In genomic region chr2:196725218-196725617, GRCh38 we compare ENCODE assay signal across 22 cellular contexts.
"Had no signal": no experiment of that assay in that cellular context is flagged by ENCODE, and none has a peak within 500 bp of the region (broad histone marks: within the 10 kb centered on the region; RNA-seq: fewer than 3 reads in every experiment).

No MANE protein-coding gene starts in this region.

- H3K4me2 ChIP-seq: KMS-11 had no signal

- H3K27me3 ChIP-seq: breast epithelium, MG63, SJCRH30 had no signal

- H3K9ac ChIP-seq: KMS-11 had no signal

- H3K27ac ChIP-seq: breast epithelium, KMS-11, SJCRH30 had no signal

- H3K9me3 ChIP-seq: breast epithelium, MG63, SJCRH30 had no signal

- H3K36me3 ChIP-seq: breast epithelium had no signal

- H3K4me3 ChIP-seq: breast epithelium, MG63, SJCRH30 had no signal

- ATAC-seq: Right ventricle myocardium inferior had no signal

- DNase-seq: activated B cell treated with CpG ODN at 0.5 μM for 24 hours; activated CD4-positive, alpha-beta T cell treated with anti-CD3 and anti-CD28 coated beads for 1 hour; activated CD4-positive, alpha-beta T cell treated with anti-CD3 and anti-CD28 coated beads, Interleukin-2, amount 50 U/mL, for 48 hours; activated gamma-delta T cell; activated naive CD4-positive, alpha-beta T cell treated with anti-CD3 and anti-CD28 coated beads for 36 hours; activated T-cell treated with anti-CD3 and anti-CD28 coated beads, Interleukin-2, amount 50 U/mL, for 4 hours; caudate nucleus; MG63; NCI-H1105; NCI-H1436; NCI-H1694 treated with DMSO at 0.1 percent for 48 hours; NCI-H2081; NCI-H2227 treated with DMSO at 0.1 percent for 48 hours; NCI-H446 treated with DMSO at 0.1 percent for 48 hours; NCI-H524 treated with DMSO at 0.1 percent for 48 hours; NCI-H748 treated with DMSO at 0.1 percent for 48 hours; RPMI8226; SJCRH30; T1000 had no signal

- H3K4me1 ChIP-seq: breast epithelium, SJCRH30 had no signal
